Comparison of ENCODE assay signal across 8 cellular contexts in genomic region chr9:21434202-21435014, GRCh38. TPM values are rescaled to one million over a fixed set of nuclear protein-coding genes. Genes with fewer than 3 reads are reported as not detected.
DNase-seq lines count a peak whose midpoint lies in the region; ATAC-seq, FAIRE-seq and TF ChIP-seq lines count a peak whose summit lies in the region.

No MANE protein-coding gene starts in this region.

- FAIRE-seq in RCC 7860 (lab: Jason Lieb, UNC), result peak; percentile 72
- FAIRE-seq in bronchial epithelial cell (lab: Jason Lieb, UNC), result no peak

- no peak overlapping the region for H3K4me3 ChIP-seq in bronchial epithelial cell (ENCODE audit: low read depth, low read length)

- H3K36me3 Mint-ChIP-seq in HFFc6 (ENCODE audit: low read depth), result no peaks in the 10 kb centered on the region

- peak; percentile 3 for DNase-seq in DMS 273 treated with DMSO at 0.1 percent for 48 hours (lab: John Stamatoyannopoulos, UW)
- DNase-seq in HFFc6, result peak; percentile 70
- DNase-seq in RCC 7860 (ENCODE audit: low spot score), result peak; percentile 42
- DNase-seq in bronchial epithelial cell (ENCODE audit: low read depth), result peak; percentile 70
- DNase-seq in middle frontal gyrus (ENCODE audit: extremely low spot score, low spot score), result peak; percentile 38
- DNase-seq in T1000 (lab: John Stamatoyannopoulos, UW), result no peak

- no peak for ATAC-seq in HG03135 (IDR thresholded peaks at IDR 0.05; ENCODE audit: unreplicated experiment)
- ATAC-seq in GM21528 (IDR thresholded peaks at IDR 0.05; ENCODE audit: low FRiP score, unreplicated experiment), result no peak

- peaks cover 2% of the 10 kb centered on the region for H3K27me3 ChIP-seq in bronchial epithelial cell (ENCODE audit: control insufficient read depth, insufficient read depth, low read length)

- peaks cover 6% of the 10 kb centered on the region for H3K4me1 Mint-ChIP-seq in HFFc6 (ENCODE audit: low read depth)

- H3K27me3 Mint-ChIP-seq in HFFc6 (ENCODE audit: insufficient read depth), result peaks cover 7% of the 10 kb centered on the region; the same call in 1 of the 2 replicates

- no peak overlapping the region for H3K27ac Mint-ChIP-seq in HFFc6

- no peaks in the 10 kb centered on the region for H3K36me3 ChIP-seq in bronchial epithelial cell (ENCODE audit: control insufficient read depth, insufficient read depth, low read length)

- peak; percentile 85 for TF ChIP-seq CTCF in HFFc6 (IDR thresholded peaks at IDR 0.05)
- peak; percentile 55 for TF ChIP-seq CTCF in bronchial epithelial cell (IDR thresholded peaks at IDR 0.05; ENCODE audit: insufficient read depth, low read length, severe bottlenecking)

- no peak overlapping the region for H3K4me3 Mint-ChIP-seq in HFFc6

- H3K9me3 Mint-ChIP-seq in HFFc6, result no peaks in the 10 kb centered on the region

RNA-seq across cellular contexts. Expression of gene IFNA1, which starts 5.8 kb away (rescaled TPM):
- not detected for total RNA-seq in HFFc6 (2021; fragmentation: NEBNext Ultra II Directional; extraction: Animal tissue kit (Norgen Biotek cat#: 25700))
- total RNA-seq in bronchial epithelial cell, result not detected in 2 replicates

RNA-seq across cellular contexts. Expression of gene IFNA8, which starts 25.5 kb away (rescaled TPM):
- total RNA-seq in HFFc6 (2021; fragmentation: NEBNext Ultra II Directional; extraction: Animal tissue kit (Norgen Biotek cat#: 25700)), result not detected
- not detected in 2 replicates for total RNA-seq in bronchial epithelial cell

RNA-seq across cellular contexts. Expression of gene IFNE, which starts 47.7 kb away (rescaled TPM):
- 1 to 10 TPM in 3 of 6 experiments, under 1 TPM in 3; 0.74 to 2.3 (median 0.93) TPM for total RNA-seq in HFFc6 (2021; fragmentation: NEBNext Ultra II Directional; extraction: Animal tissue kit (Norgen Biotek cat#: 25700))
- total RNA-seq in bronchial epithelial cell, result 4.0 and 12.4 TPM in 2 replicates

RNA-seq across cellular contexts. Expression of gene IFNA2, which starts 49.2 kb away (rescaled TPM):
- not detected for total RNA-seq in HFFc6 (2021; fragmentation: NEBNext Ultra II Directional; extraction: Animal tissue kit (Norgen Biotek cat#: 25700))
- total RNA-seq in bronchial epithelial cell, result not detected in 2 replicates
